ENCODE assay signal across 29 cellular contexts in genomic region chr10:119824299-119824698, GRCh38.
"Had no signal": no experiment of that assay in that cellular context is flagged by ENCODE, and none has a peak within 500 bp of the region (broad histone marks: within the 10 kb centered on the region; RNA-seq: fewer than 3 reads in every experiment).

No MANE protein-coding gene starts in this region.

- H3K4me1 ChIP-seq: adrenal gland, body of pancreas, colonic mucosa, esophagus squamous epithelium had no signal

- H3K36me3 ChIP-seq: colonic mucosa had no signal

- H3K27ac Mint-ChIP-seq: activated CD4-positive, alpha-beta memory T cell treated with anti-CD3 and anti-CD28 coated beads, Interleukin-2, amount 10 ng/mL, durations not matched to agents 7 days and 5 days; activated CD4-positive, alpha-beta T cell treated with anti-CD3 and anti-CD28 coated beads for 36 hours; activated CD4-positive, alpha-beta T cell treated with anti-CD3 and anti-CD28 coated beads, Interleukin-2, amount 10 ng/mL, durations not matched to agents 7 days and 5 days; activated naive CD4-positive, alpha-beta T cell treated with anti-CD3 and anti-CD28 coated beads for 36 hours; activated naive CD8-positive, alpha-beta T cell treated with anti-CD3 and anti-CD28 coated beads for 36 hours; activated naive CD8-positive, alpha-beta T cell treated with anti-CD3 and anti-CD28 coated beads, Interleukin-2, amount 50 U/mL, for 24 hours; activated T-helper 2 cell treated with anti-CD3 and anti-CD28 coated beads, Interferon-gamma antibody, Interleukin-2, Interleukin-4, amounts not matched to agents 10 μg/mL and 5 μg/mL and 100 μg/mL, durations not matched to agents 14 hours and 24 hours and 36 hours had no signal

- H3K4me3 ChIP-seq: adrenal gland, body of pancreas, colonic mucosa, esophagus squamous epithelium, gastroesophageal sphincter had no signal

- DNase-seq: activated CD4-positive, alpha-beta memory T cell treated with anti-CD3 and anti-CD28 coated beads, Interleukin-2, amount 10 ng/mL, durations not matched to agents 7 days and 5 days; activated CD4-positive, alpha-beta T cell treated with anti-CD3 and anti-CD28 coated beads for 36 hours; activated CD4-positive, alpha-beta T cell treated with anti-CD3 and anti-CD28 coated beads, Interleukin-2, amount 10 ng/mL, durations not matched to agents 7 days and 5 days; activated CD4-positive, alpha-beta T cell treated with anti-CD3 and anti-CD28 coated beads, Interleukin-2, amount 50 U/mL, for 4 hours; activated CD4-positive, CD25-positive, alpha-beta regulatory T cell; activated CD4-positive, CD25-positive, alpha-beta regulatory T cell treated with anti-CD3 and anti-CD28 coated beads, Interleukin-2, amount 50 U/mL, for 72 hours; activated CD8-positive, alpha-beta memory T cell treated with anti-CD3 and anti-CD28 coated beads for 24 hours; activated effector memory CD4-positive, alpha-beta T cell treated with anti-CD3 and anti-CD28 coated beads, Interleukin-2, amount 50 U/mL, for 16 hours; activated naive CD4-positive, alpha-beta T cell treated with anti-CD3 and anti-CD28 coated beads for 36 hours; activated naive CD8-positive, alpha-beta T cell treated with anti-CD3 and anti-CD28 coated beads for 36 hours; activated naive CD8-positive, alpha-beta T cell treated with anti-CD3 and anti-CD28 coated beads, Interleukin-2, amount 50 U/mL, for 24 hours; activated T-cell treated with anti-CD3 and anti-CD28 coated beads, Interleukin-2, amount 50 U/mL, for 4 hours; adrenal gland; amygdala; aorta; body of pancreas; caudate nucleus; cerebellar nuclear complex; colonic mucosa; effector CD8-positive, alpha-beta T cell; esophagus squamous epithelium; foreskin melanocyte; head of caudate nucleus; T-helper 1 cell; T-helper 2 cell had no signal

- H3K27me3 Mint-ChIP-seq: activated CD4-positive, alpha-beta memory T cell treated with anti-CD3 and anti-CD28 coated beads, Interleukin-2, amount 10 ng/mL, durations not matched to agents 7 days and 5 days; activated CD4-positive, alpha-beta T cell treated with anti-CD3 and anti-CD28 coated beads for 36 hours; activated CD4-positive, alpha-beta T cell treated with anti-CD3 and anti-CD28 coated beads, Interleukin-2, amount 10 ng/mL, durations not matched to agents 7 days and 5 days; activated naive CD4-positive, alpha-beta T cell treated with anti-CD3 and anti-CD28 coated beads, Interleukin-2, amount 50 U/mL, for 24 hours; activated naive CD8-positive, alpha-beta T cell treated with anti-CD3 and anti-CD28 coated beads for 36 hours; activated naive CD8-positive, alpha-beta T cell treated with anti-CD3 and anti-CD28 coated beads, Interleukin-2, amount 50 U/mL, for 24 hours had no signal

- H3K27me3 ChIP-seq: adrenal gland, body of pancreas, colonic mucosa, esophagus squamous epithelium, gastroesophageal sphincter had no signal

- ATAC-seq: activated CD4-positive, alpha-beta T cell treated with anti-CD3 and anti-CD28 coated beads for 36 hours; activated naive CD8-positive, alpha-beta T cell treated with anti-CD3 and anti-CD28 coated beads, Interleukin-2, amount 50 U/mL, for 24 hours; activated T-cell treated with anti-CD3 and anti-CD28 coated beads, Interleukin-2, amount 50 U/mL, for 4 hours; body of pancreas; gastroesophageal sphincter had no signal

- H3K9me3 ChIP-seq: adrenal gland, body of pancreas, colonic mucosa, esophagus squamous epithelium, gastroesophageal sphincter had no signal

- H3K27ac ChIP-seq: adrenal gland, body of pancreas, colonic mucosa, epithelial cell of prostate, esophagus squamous epithelium, gastroesophageal sphincter had no signal

- H3K9me3 Mint-ChIP-seq: activated CD4-positive, alpha-beta memory T cell treated with anti-CD3 and anti-CD28 coated beads, Interleukin-2, amount 10 ng/mL, durations not matched to agents 7 days and 5 days; activated CD4-positive, alpha-beta T cell treated with anti-CD3 and anti-CD28 coated beads, Interleukin-2, amount 10 ng/mL, durations not matched to agents 7 days and 5 days; activated naive CD4-positive, alpha-beta T cell treated with anti-CD3 and anti-CD28 coated beads for 36 hours; activated naive CD4-positive, alpha-beta T cell treated with anti-CD3 and anti-CD28 coated beads, Interleukin-2, amount 50 U/mL, for 24 hours; activated naive CD8-positive, alpha-beta T cell treated with anti-CD3 and anti-CD28 coated beads for 36 hours; activated naive CD8-positive, alpha-beta T cell treated with anti-CD3 and anti-CD28 coated beads, Interleukin-2, amount 50 U/mL, for 24 hours; activated T-cell treated with anti-CD3 and anti-CD28 coated beads, Interleukin-2, amount 50 U/mL, for 4 hours; activated T-helper 2 cell treated with anti-CD3 and anti-CD28 coated beads, Interferon-gamma antibody, Interleukin-2, Interleukin-4, amounts not matched to agents 10 μg/mL and 5 μg/mL and 100 μg/mL, durations not matched to agents 14 hours and 24 hours and 36 hours had no signal

- H3K4me3 Mint-ChIP-seq: activated CD4-positive, alpha-beta memory T cell treated with anti-CD3 and anti-CD28 coated beads, Interleukin-2, amount 10 ng/mL, durations not matched to agents 7 days and 5 days; activated CD4-positive, alpha-beta T cell treated with anti-CD3 and anti-CD28 coated beads for 36 hours; activated CD4-positive, alpha-beta T cell treated with anti-CD3 and anti-CD28 coated beads, Interleukin-2, amount 10 ng/mL, durations not matched to agents 7 days and 5 days; activated naive CD4-positive, alpha-beta T cell treated with anti-CD3 and anti-CD28 coated beads for 36 hours; activated naive CD4-positive, alpha-beta T cell treated with anti-CD3 and anti-CD28 coated beads, Interleukin-2, amount 50 U/mL, for 24 hours; activated naive CD8-positive, alpha-beta T cell treated with anti-CD3 and anti-CD28 coated beads for 36 hours; activated naive CD8-positive, alpha-beta T cell treated with anti-CD3 and anti-CD28 coated beads, Interleukin-2, amount 50 U/mL, for 24 hours; activated T-cell treated with anti-CD3 and anti-CD28 coated beads, Interleukin-2, amount 50 U/mL, for 4 hours had no signal

- H3K4me1 Mint-ChIP-seq: activated CD4-positive, alpha-beta memory T cell treated with anti-CD3 and anti-CD28 coated beads, Interleukin-2, amount 10 ng/mL, durations not matched to agents 7 days and 5 days; activated CD4-positive, alpha-beta T cell treated with anti-CD3 and anti-CD28 coated beads for 36 hours; activated naive CD4-positive, alpha-beta T cell treated with anti-CD3 and anti-CD28 coated beads, Interleukin-2, amount 50 U/mL, for 24 hours; activated naive CD8-positive, alpha-beta T cell treated with anti-CD3 and anti-CD28 coated beads for 36 hours; activated naive CD8-positive, alpha-beta T cell treated with anti-CD3 and anti-CD28 coated beads, Interleukin-2, amount 50 U/mL, for 24 hours had no signal
